ENCODE assay signal across 2 cellular contexts in genomic region chr5:139027150-139027549, GRCh38.
TF ChIP-seq lines count a peak whose summit lies in the region.

No MANE protein-coding gene starts in this region.

TF ChIP-seq in SK-N-SH, 30 proteins besides CTCF, POLR2A, EP300 and RAD21 (continued from another document):
- no peak for TF ChIP-seq USF2 (IDR thresholded peaks at IDR 0.05; ENCODE audit: borderline replicate concordance, low read depth, low read length)
- TF ChIP-seq TAF1 (IDR thresholded peaks at IDR 0.05; ENCODE audit: borderline replicate concordance, low read depth, low read length): no peak
- no peak for TF ChIP-seq IRF3 (IDR thresholded peaks at IDR 0.05; ENCODE audit: low read depth, low read length)

TF ChIP-seq in SK-N-SH treated with all-trans-retinoic acid at 6 μM for 48 hours, 23 proteins besides CTCF, POLR2A, EP300 and RAD21 (continued from another document):
- TF ChIP-seq CSRNP3 (CRISPR knock-in tag; IDR thresholded peaks at IDR 0.05) (no peak), ZNF8 (CRISPR knock-in tag; IDR thresholded peaks at IDR 0.05) (no peak), PPARA (CRISPR knock-in tag; IDR thresholded peaks at IDR 0.05; ENCODE audit: borderline replicate concordance) (no peak), CREB5 (CRISPR knock-in tag; IDR thresholded peaks at IDR 0.05; ENCODE audit: low read depth) (no peak), CSDC2 (CRISPR knock-in tag; IDR thresholded peaks at IDR 0.05) (no peak), TCF4 (CRISPR knock-in tag; IDR thresholded peaks at IDR 0.05; ENCODE audit: borderline replicate concordance) (no peak), TOX (CRISPR knock-in tag; IDR thresholded peaks at IDR 0.05; ENCODE audit: borderline replicate concordance) (no peak), OSR1 (CRISPR knock-in tag; IDR thresholded peaks at IDR 0.05) (no peak)
